Comparison of ENCODE assay signal across 2 cellular contexts in genomic region chr2:24919977-24920812, GRCh38.
TF ChIP-seq lines count a peak whose summit lies in the region.

Gene ADCY3 (minus strand): TSS chr2:24920237. CDS start chr2:24918987, 1,250 bp downstream.

TF ChIP-seq in IMR-90, 13 proteins besides CTCF, POLR2A, EP300 and RAD21 (continued from another document):
- TF ChIP-seq SMC3 (IDR thresholded peaks at IDR 0.05; ENCODE audit: low read depth, low read length) (no peak), NFE2L2 (IDR thresholded peaks at IDR 0.05; ENCODE audit: low read depth, low read length) (no peak), MAFK (IDR thresholded peaks at IDR 0.05; ENCODE audit: low read depth, low read length) (no peak), RCOR1 (IDR thresholded peaks at IDR 0.05; ENCODE audit: insufficient replicate concordance, low read length) (no peak), BHLHE40 (IDR thresholded peaks at IDR 0.05; ENCODE audit: low read depth, low read length) (no peak), MAZ (IDR thresholded peaks at IDR 0.05; ENCODE audit: borderline replicate concordance, low read depth, low read length) (no peak)
- TF ChIP-seq, protein P1, sequence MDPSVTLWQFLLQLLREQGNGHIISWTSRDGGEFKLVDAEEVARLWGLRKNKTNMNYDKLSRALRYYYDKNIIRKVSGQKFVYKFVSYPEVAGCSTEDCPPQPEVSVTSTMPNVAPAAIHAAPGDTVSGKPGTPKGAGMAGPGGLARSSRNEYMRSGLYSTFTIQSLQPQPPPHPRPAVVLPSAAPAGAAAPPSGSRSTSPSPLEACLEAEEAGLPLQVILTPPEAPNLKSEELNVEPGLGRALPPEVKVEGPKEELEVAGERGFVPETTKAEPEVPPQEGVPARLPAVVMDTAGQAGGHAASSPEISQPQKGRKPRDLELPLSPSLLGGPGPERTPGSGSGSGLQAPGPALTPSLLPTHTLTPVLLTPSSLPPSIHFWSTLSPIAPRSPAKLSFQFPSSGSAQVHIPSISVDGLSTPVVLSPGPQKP (IDR thresholded peaks at IDR 0.05; ENCODE audit: borderline replicate concordance, low read depth, low read length): no peak

TF ChIP-seq in WTC11, 78 proteins besides CTCF, POLR2A, EP300 and RAD21 (continued from another document):
- TF ChIP-seq, protein P2, sequence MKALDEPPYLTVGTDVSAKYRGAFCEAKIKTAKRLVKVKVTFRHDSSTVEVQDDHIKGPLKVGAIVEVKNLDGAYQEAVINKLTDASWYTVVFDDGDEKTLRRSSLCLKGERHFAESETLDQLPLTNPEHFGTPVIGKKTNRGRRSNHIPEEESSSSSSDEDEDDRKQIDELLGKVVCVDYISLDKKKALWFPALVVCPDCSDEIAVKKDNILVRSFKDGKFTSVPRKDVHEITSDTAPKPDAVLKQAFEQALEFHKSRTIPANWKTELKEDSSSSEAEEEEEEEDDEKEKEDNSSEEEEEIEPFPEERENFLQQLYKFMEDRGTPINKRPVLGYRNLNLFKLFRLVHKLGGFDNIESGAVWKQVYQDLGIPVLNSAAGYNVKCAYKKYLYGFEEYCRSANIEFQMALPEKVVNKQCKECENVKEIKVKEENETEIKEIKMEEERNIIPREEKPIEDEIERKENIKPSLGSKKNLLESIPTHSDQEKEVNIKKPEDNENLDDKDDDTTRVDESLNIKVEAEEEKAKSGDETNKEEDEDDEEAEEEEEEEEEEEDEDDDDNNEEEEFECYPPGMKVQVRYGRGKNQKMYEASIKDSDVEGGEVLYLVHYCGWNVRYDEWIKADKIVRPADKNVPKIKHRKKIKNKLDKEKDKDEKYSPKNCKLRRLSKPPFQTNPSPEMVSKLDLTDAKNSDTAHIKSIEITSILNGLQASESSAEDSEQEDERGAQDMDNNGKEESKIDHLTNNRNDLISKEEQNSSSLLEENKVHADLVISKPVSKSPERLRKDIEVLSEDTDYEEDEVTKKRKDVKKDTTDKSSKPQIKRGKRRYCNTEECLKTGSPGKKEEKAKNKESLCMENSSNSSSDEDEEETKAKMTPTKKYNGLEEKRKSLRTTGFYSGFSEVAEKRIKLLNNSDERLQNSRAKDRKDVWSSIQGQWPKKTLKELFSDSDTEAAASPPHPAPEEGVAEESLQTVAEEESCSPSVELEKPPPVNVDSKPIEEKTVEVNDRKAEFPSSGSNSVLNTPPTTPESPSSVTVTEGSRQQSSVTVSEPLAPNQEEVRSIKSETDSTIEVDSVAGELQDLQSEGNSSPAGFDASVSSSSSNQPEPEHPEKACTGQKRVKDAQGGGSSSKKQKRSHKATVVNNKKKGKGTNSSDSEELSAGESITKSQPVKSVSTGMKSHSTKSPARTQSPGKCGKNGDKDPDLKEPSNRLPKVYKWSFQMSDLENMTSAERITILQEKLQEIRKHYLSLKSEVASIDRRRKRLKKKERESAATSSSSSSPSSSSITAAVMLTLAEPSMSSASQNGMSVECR (CRISPR knock-in tag; IDR thresholded peaks at IDR 0.05; ENCODE audit: borderline replicate concordance): peak; percentile 47; the same call in 1 of the 2 replicates
- TF ChIP-seq MYBL2 (CRISPR knock-in tag; IDR thresholded peaks at IDR 0.05) (peak; percentile 50; the same call in 1 of the 2 replicates), USF2 (CRISPR knock-in tag; IDR thresholded peaks at IDR 0.05) (peak; percentile 79), TEAD4 (CRISPR knock-in tag; IDR thresholded peaks at IDR 0.05) (no peak), NR3C1 (CRISPR knock-in tag; conservative IDR thresholded peaks at IDR 0.05; ENCODE audit: low read depth) (no peak), NR2C2 (CRISPR knock-in tag; IDR thresholded peaks at IDR 0.05) (no peak), USF1 (CRISPR knock-in tag; IDR thresholded peaks at IDR 0.05) (peak; percentile 71), ZNF425 (CRISPR knock-in tag; conservative IDR thresholded peaks at IDR 0.05) (no peak), JAZF1 (CRISPR knock-in tag; IDR thresholded peaks at IDR 0.05) (no peak), ESRRA (CRISPR knock-in tag; IDR thresholded peaks at IDR 0.05; ENCODE audit: borderline replicate concordance) (no peak)
- TF ChIP-seq, protein P3, sequence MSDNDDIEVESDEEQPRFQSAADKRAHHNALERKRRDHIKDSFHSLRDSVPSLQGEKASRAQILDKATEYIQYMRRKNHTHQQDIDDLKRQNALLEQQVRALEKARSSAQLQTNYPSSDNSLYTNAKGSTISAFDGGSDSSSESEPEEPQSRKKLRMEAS (CRISPR knock-in tag; IDR thresholded peaks at IDR 0.05): 0 out of 2 replicates have a peak, but pooled peaks have one; percentile 18
- TF ChIP-seq, protein P4, sequence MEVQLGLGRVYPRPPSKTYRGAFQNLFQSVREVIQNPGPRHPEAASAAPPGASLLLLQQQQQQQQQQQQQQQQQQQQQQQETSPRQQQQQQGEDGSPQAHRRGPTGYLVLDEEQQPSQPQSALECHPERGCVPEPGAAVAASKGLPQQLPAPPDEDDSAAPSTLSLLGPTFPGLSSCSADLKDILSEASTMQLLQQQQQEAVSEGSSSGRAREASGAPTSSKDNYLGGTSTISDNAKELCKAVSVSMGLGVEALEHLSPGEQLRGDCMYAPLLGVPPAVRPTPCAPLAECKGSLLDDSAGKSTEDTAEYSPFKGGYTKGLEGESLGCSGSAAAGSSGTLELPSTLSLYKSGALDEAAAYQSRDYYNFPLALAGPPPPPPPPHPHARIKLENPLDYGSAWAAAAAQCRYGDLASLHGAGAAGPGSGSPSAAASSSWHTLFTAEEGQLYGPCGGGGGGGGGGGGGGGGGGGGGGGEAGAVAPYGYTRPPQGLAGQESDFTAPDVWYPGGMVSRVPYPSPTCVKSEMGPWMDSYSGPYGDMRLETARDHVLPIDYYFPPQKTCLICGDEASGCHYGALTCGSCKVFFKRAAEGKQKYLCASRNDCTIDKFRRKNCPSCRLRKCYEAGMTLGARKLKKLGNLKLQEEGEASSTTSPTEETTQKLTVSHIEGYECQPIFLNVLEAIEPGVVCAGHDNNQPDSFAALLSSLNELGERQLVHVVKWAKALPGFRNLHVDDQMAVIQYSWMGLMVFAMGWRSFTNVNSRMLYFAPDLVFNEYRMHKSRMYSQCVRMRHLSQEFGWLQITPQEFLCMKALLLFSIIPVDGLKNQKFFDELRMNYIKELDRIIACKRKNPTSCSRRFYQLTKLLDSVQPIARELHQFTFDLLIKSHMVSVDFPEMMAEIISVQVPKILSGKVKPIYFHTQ (CRISPR knock-in tag; IDR thresholded peaks at IDR 0.05): no peak
- TF ChIP-seq, protein P5, sequence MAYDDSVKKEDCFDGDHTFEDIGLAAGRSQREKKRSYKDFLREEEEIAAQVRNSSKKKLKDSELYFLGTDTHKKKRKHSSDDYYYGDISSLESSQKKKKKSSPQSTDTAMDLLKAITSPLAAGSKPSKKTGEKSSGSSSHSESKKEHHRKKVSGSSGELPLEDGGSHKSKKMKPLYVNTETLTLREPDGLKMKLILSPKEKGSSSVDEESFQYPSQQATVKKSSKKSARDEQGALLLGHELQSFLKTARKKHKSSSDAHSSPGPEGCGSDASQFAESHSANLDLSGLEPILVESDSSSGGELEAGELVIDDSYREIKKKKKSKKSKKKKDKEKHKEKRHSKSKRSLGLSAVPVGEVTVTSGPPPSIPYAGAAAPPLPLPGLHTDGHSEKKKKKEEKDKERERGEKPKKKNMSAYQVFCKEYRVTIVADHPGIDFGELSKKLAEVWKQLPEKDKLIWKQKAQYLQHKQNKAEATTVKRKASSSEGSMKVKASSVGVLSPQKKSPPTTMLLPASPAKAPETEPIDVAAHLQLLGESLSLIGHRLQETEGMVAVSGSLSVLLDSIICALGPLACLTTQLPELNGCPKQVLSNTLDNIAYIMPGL (CRISPR knock-in tag; IDR thresholded peaks at IDR 0.05): 0 out of 2 replicates have a peak, but pooled peaks have one; percentile 46
TF ChIP-seq in WTC11: peak in this region for 7.
